2 cellular contexts compared by ENCODE assay signal in genomic region chr11:35049906-35050531, GRCh38.
TF ChIP-seq lines count a peak whose summit lies in the region.

No MANE protein-coding gene starts in this region.

TF ChIP-seq in SK-N-SH treated with all-trans-retinoic acid at 6 μM for 48 hours, 23 proteins besides CTCF, POLR2A, EP300 and RAD21 (continued from another document):
- TF ChIP-seq POU6F1 (CRISPR knock-in tag; IDR thresholded peaks at IDR 0.05; ENCODE audit: borderline replicate concordance, low read depth) (no peak), ARNTL (CRISPR knock-in tag; IDR thresholded peaks at IDR 0.05; ENCODE audit: borderline replicate concordance, low read depth) (no peak)

TF ChIP-seq in SK-N-SH, 30 proteins besides CTCF, POLR2A, EP300 and RAD21 (continued from another document):
- TF ChIP-seq REST (IDR thresholded peaks at IDR 0.05; ENCODE audit: low read depth, low read length) = no peak
- no peak for TF ChIP-seq TEAD4 (IDR thresholded peaks at IDR 0.05; ENCODE audit: borderline replicate concordance, insufficient read depth)
- no peak for TF ChIP-seq ZBTB33 (IDR thresholded peaks at IDR 0.05; ENCODE audit: borderline replicate concordance, low read depth)
- no peak for TF ChIP-seq FOXM1 (IDR thresholded peaks at IDR 0.05; ENCODE audit: low read depth)
- TF ChIP-seq USF2 (IDR thresholded peaks at IDR 0.05; ENCODE audit: borderline replicate concordance, low read depth, low read length) = no peak
TF ChIP-seq in SK-N-SH: peak in this region for 0.
